14 cellular contexts compared by ENCODE assay signal in genomic region chr6:36997811-36998722, GRCh38. TPM values are rescaled to one million over a fixed set of nuclear protein-coding genes. Genes with fewer than 3 reads are reported as not detected.
A peak's percentile ranks its signal among the peaks of the same experiment; 100 is the strongest.
DNase-seq lines count a peak whose midpoint lies in the region; ATAC-seq and TF ChIP-seq lines count a peak whose summit lies in the region.
"Had no signal": no experiment of that assay in that cellular context is flagged by ENCODE, and none has a peak within 500 bp of the region (broad histone marks: within the 10 kb centered on the region; RNA-seq: fewer than 3 reads in every experiment).

No MANE protein-coding gene starts in this region.

- TF ChIP-seq POLR2A in breast epithelium (IDR thresholded peaks at IDR 0.05), result no peak

- no peaks in the 10 kb centered on the region for H3K9me3 Mint-ChIP-seq in GM23338
- H3K9me3 Mint-ChIP-seq: T-cell had no signal

- peaks cover 25% of the 10 kb centered on the region for H3K4me1 Mint-ChIP-seq in GM23338
- H3K4me1 Mint-ChIP-seq: T-cell had no signal

- H3K9me3 ChIP-seq in breast epithelium (no peaks in the 10 kb centered on the region), left lung (no peaks in the 10 kb centered on the region)
- H3K9me3 ChIP-seq: tibial artery had no signal

- no peaks in the 10 kb centered on the region for H3F3A ChIP-seq in GM23338 (replicated peaks; ENCODE audit: low read depth)

- intact Hi-C loops in breast epithelium (cut with DNase I; ENCODE audit: low total_unique reads), result no loop called here
- intact Hi-C loops in left lung (cut with DNase I), result no loop called here
- intact Hi-C loops in sciatic nerve (cut with DNase I), result no loop called here

- no peaks in the 10 kb centered on the region for H4K20me1 ChIP-seq in GM23338 (replicated peaks; ENCODE audit: insufficient read depth)

- no peak overlapping the region for H3K4me3 ChIP-seq in GM23338
- peak overlapping the region in 1 of 3 donors; percentile 15 for H3K4me3 ChIP-seq in breast epithelium
- H3K4me3 ChIP-seq in left lung, result no peak overlapping the region
- H3K4me3 ChIP-seq: GM23248, tibial artery had no signal

- no peaks in the 10 kb centered on the region; the same call in 2 of the 3 replicates for H3K36me3 Mint-ChIP-seq in GM23338 (ENCODE audit: low read depth)
- H3K36me3 Mint-ChIP-seq: T-cell had no signal

- ATAC-seq in GM23338 (peak; percentile 49), left lung (peak; percentile 82), sciatic nerve (peak; percentile 53), GM21528 (IDR thresholded peaks at IDR 0.05; ENCODE audit: low FRiP score, unreplicated experiment) (no peak), HG03045 (IDR thresholded peaks at IDR 0.05; ENCODE audit: unreplicated experiment) (no peak)
- ATAC-seq: T-cell had no signal

- TF ChIP-seq CTCF in GM23338 (conservative IDR thresholded peaks at IDR 0.05; ENCODE audit: low read depth in 2 of 2) (no peak), breast epithelium (IDR thresholded peaks at IDR 0.05) (no peak), left lung (IDR thresholded peaks at IDR 0.05) (no peak)

- H3K27ac ChIP-seq in GM23338 (ENCODE audit: low read depth), result no peak overlapping the region
- peak overlapping the region; percentile 86 to 91 for H3K27ac ChIP-seq in breast epithelium
- H3K27ac ChIP-seq in left lung, result peak overlapping the region in 1 of 2 donors; percentile 59
- H3K27ac ChIP-seq: GM23248 had no signal

- peaks cover 20% of the 10 kb centered on the region for H3K27me3 Mint-ChIP-seq in GM23338 (ENCODE audit: insufficient read depth, low read depth, poor library complexity)

- no peaks in the 10 kb centered on the region for H3K36me3 ChIP-seq in GM23338 (ENCODE audit: insufficient read depth)
- no peaks in the 10 kb centered on the region for H3K36me3 ChIP-seq in breast epithelium
- H3K36me3 ChIP-seq in left lung, result no peaks in the 10 kb centered on the region
- H3K36me3 ChIP-seq: tibial artery had no signal

- no peak for DNase-seq in GM23338 (ENCODE audit: low spot score)
- peak in 1 of 2 donors; percentile 67 for DNase-seq in breast epithelium (ENCODE audit: low spot score in 2 of 2)
- peak in 1 of 2 donors; percentile 34 for DNase-seq in left lung
- DNase-seq in sciatic nerve (ENCODE audit: low spot score), result no peak
- no peak for DNase-seq in T-helper 9 cell
- no peak for DNase-seq in HK-2 (ENCODE audit: unreplicated experiment)
- DNase-seq: COR-L47; GM23248; stimulated activated CD4-positive, alpha-beta T cell treated with anti-CD3 and anti-CD28 coated beads, Interleukin-15, amount 100 ng/mL, for 24 hours; T-cell; tibial artery had no signal

- no peaks in the 10 kb centered on the region for H3K9me2 ChIP-seq in GM23338 (ENCODE audit: insufficient read depth)

- no peak overlapping the region for H3K4me2 ChIP-seq in GM23338

- H3K4me1 ChIP-seq in GM23338 (ENCODE audit: insufficient read depth) (no peaks in the 10 kb centered on the region), breast epithelium (no peaks in the 10 kb centered on the region), left lung (no peaks in the 10 kb centered on the region)
- H3K4me1 ChIP-seq: tibial artery had no signal

- H3K27me3 ChIP-seq in GM23338 (ENCODE audit: insufficient read depth) (no peaks in the 10 kb centered on the region), breast epithelium (no peaks in the 10 kb centered on the region), left lung (no peaks in the 10 kb centered on the region)

- H2AFZ ChIP-seq in GM23338, result peak overlapping the region; percentile 86
- H2AFZ ChIP-seq: GM23248 had no signal

- H3K79me2 ChIP-seq in GM23338 (replicated peaks; ENCODE audit: insufficient read depth), result no peaks in the 10 kb centered on the region

- H3K4me3 Mint-ChIP-seq in GM23338, result no peak overlapping the region
- H3K4me3 Mint-ChIP-seq: T-cell had no signal

- H3K27ac Mint-ChIP-seq in GM23338, result no peak overlapping the region; the same call in 1 of the 2 replicates
- H3K27ac Mint-ChIP-seq: T-cell had no signal

TF ChIP-seq in GM23338, 12 proteins besides CTCF, POLR2A, EP300 and RAD21 (continues in another document):
- TF ChIP-seq NANOG (IDR thresholded peaks at IDR 0.05; ENCODE audit: borderline replicate concordance) (no peak), REST (IDR thresholded peaks at IDR 0.05; ENCODE audit: unreplicated experiment) (no peak), POLR2AphosphoS5 (IDR thresholded peaks at IDR 0.05; ENCODE audit: low read depth) (no peak), ZNF114 (CRISPR knock-in tag; IDR thresholded peaks at IDR 0.05) (no peak), STAT1 (IDR thresholded peaks at IDR 0.05; ENCODE audit: unreplicated experiment) (no peak), ETS1 (IDR thresholded peaks at IDR 0.05) (no peak), ZNF331 (CRISPR knock-in tag; IDR thresholded peaks at IDR 0.05; ENCODE audit: low read depth) (no peak)

RNA-seq across cellular contexts. Expression of gene FGD2, which starts 7.4 kb away (rescaled TPM):
- total RNA-seq in GM23338 (2014; rRNA removed; shearing (Covaris generic)), result 0.14 and 0.35 TPM in 2 replicates
- 0.13 and 0.16 TPM in 2 replicates for polyA plus RNA-seq in GM23338 (2016; fragmentation: Nextera tagmentation; extraction: Ambion mirVana)
- total RNA-seq in breast epithelium (10 to 100 TPM; 11.5 to 51.4 (median 18.6) TPM), left lung (10 to 100 TPM; 24.7 to 60.3 TPM), sciatic nerve (19.7 TPM)
- total RNA-seq: dermis microvascular lymphatic vessel endothelial cell, GM23248 had no signal
- polyA plus RNA-seq: GM23248 had no signal

RNA-seq across cellular contexts. Expression of gene MTCH1, which starts 12.1 kb away (rescaled TPM):
- 261 and 271 TPM in 2 replicates for total RNA-seq in GM23338 (2014; rRNA removed; shearing (Covaris generic))
- polyA plus RNA-seq in GM23338 (2016; fragmentation: Nextera tagmentation; extraction: Ambion mirVana), result 108 and 109 TPM in 2 replicates
- total RNA-seq in breast epithelium (100 to 1,000 TPM; 187 to 229 (median 215) TPM), left lung (100 to 1,000 TPM; 189 to 192 TPM), sciatic nerve (154 TPM)

RNA-seq across cellular contexts. Expression of gene PI16, which starts 43.5 kb away (rescaled TPM):
- total RNA-seq in GM23338 (2014; rRNA removed; shearing (Covaris generic)), result not detected in 2 replicates
- 0.17 and 0.50 TPM in 2 replicates for polyA plus RNA-seq in GM23338 (2016; fragmentation: Nextera tagmentation; extraction: Ambion mirVana)
- 10 to 100 TPM in 1 of 3 donors, 1 to 10 TPM in 2; 2.8 to 14.9 (median 5.2) TPM for total RNA-seq in breast epithelium
- 1 to 10 TPM; 2.5 TPM for total RNA-seq in left lung
- 91.7 TPM for total RNA-seq in sciatic nerve

Comparison
In these comparisons a context has a peak if more than half of its experiments do, and no peak if none do; other contexts are left out.
1. ATAC-seq: peak in GM23338 (single experiment), left lung (single experiment) and sciatic nerve (single experiment); none in GM21528 (single experiment) and HG03045 (single experiment).